Comparison of ENCODE assay signal across 8 cellular contexts in genomic region chr6:13924146-13924948, GRCh38. TPM values are rescaled to one million over a fixed set of nuclear protein-coding genes. Genes with fewer than 3 reads are reported as not detected.
A peak's percentile ranks its signal among the peaks of the same experiment; 100 is the strongest.
DNase-seq lines count a peak whose midpoint lies in the region; ATAC-seq, FAIRE-seq and TF ChIP-seq lines count a peak whose summit lies in the region.

No MANE protein-coding gene starts in this region.

- H3K36me3 ChIP-seq in heart right ventricle (no peaks in the 10 kb centered on the region), rectal smooth muscle tissue (ENCODE audit: control insufficient read depth, insufficient read depth, low read length) (no peaks in the 10 kb centered on the region)

- TF ChIP-seq CTCF in AG10803 (conservative IDR thresholded peaks at IDR 0.05; ENCODE audit: low read length) = no peak
- no peak for TF ChIP-seq CTCF in heart right ventricle (IDR thresholded peaks at IDR 0.05)

- DNase-seq in AG10803 (ENCODE audit: low read depth) (peak; percentile 42), H54 (ENCODE audit: insufficient read length, low spot score) (peak; percentile 51), NCI-H82 (lab: John Stamatoyannopoulos, UW) (peak; percentile 84), heart right ventricle (peak; percentile 10 to 38)
- no peak for DNase-seq in activated naive CD8-positive, alpha-beta T cell treated with anti-CD3 and anti-CD28 coated beads for 36 hours

- H3K27me3 ChIP-seq in heart right ventricle (peaks cover 8 to 96% (median 63%) of the 10 kb centered on the region in 7 donors), rectal smooth muscle tissue (ENCODE audit: control insufficient read depth, insufficient read depth, low read length) (peaks cover 15% of the 10 kb centered on the region)

- H3K27ac ChIP-seq in heart right ventricle (no peak overlapping the region), rectal smooth muscle tissue (ENCODE audit: low read depth, low read length) (no peak overlapping the region)

- intact Hi-C loops in heart right ventricle (cut with DNase I) = no loop called here

- peak; percentile 97 for FAIRE-seq in H54 (lab: Jason Lieb, UNC)

- H3K4me3 Mint-ChIP-seq in activated naive CD8-positive, alpha-beta T cell treated with anti-CD3 and anti-CD28 coated beads for 36 hours = peak overlapping the region; percentile 68

- H3K4me3 ChIP-seq in AG10803 (ENCODE audit: low read length) (peak overlapping the region; percentile 68), heart right ventricle (peak overlapping the region in 9 of 10 donors; percentile 23 to 52 (median 45)), rectal smooth muscle tissue (ENCODE audit: low read length) (peak overlapping the region; percentile 58)

- no peak for TF ChIP-seq POLR2A in H54 (IDR thresholded peaks at IDR 0.05; ENCODE audit: low read depth, low read length)

- no peak overlapping the region for H3K27ac Mint-ChIP-seq in activated naive CD8-positive, alpha-beta T cell treated with anti-CD3 and anti-CD28 coated beads for 36 hours

- H3K4me1 ChIP-seq in heart right ventricle (peaks cover 0 to 17% (median 13%) of the 10 kb centered on the region in 9 donors), rectal smooth muscle tissue (ENCODE audit: control insufficient read depth, insufficient read depth, low read length) (peaks cover 4% of the 10 kb centered on the region)

- ATAC-seq in heart right ventricle = peak in 7 of 8 donors; percentile 39 to 65 (median 50)
- no peak for ATAC-seq in GM21576 (IDR thresholded peaks at IDR 0.05; ENCODE audit: unreplicated experiment)
- ATAC-seq in GM18517 (IDR thresholded peaks at IDR 0.05; ENCODE audit: unreplicated experiment) = no peak

- no peak overlapping the region for H3K9ac ChIP-seq in rectal smooth muscle tissue (ENCODE audit: low read length)

- H3K27me3 Mint-ChIP-seq in activated naive CD8-positive, alpha-beta T cell treated with anti-CD3 and anti-CD28 coated beads for 36 hours = peaks cover 64% of the 10 kb centered on the region

- WGBS in heart right ventricle, 2 donors = 4% methylated on average over 37 of the region's 37 CpGs

- peaks cover 14% of the 10 kb centered on the region for H3K4me1 Mint-ChIP-seq in activated naive CD8-positive, alpha-beta T cell treated with anti-CD3 and anti-CD28 coated beads for 36 hours

- peaks cover 0 to 3% (median 0%) of the 10 kb centered on the region in 11 donors for H3K9me3 ChIP-seq in heart right ventricle

- H3K9me3 Mint-ChIP-seq in activated naive CD8-positive, alpha-beta T cell treated with anti-CD3 and anti-CD28 coated beads for 36 hours = no peaks in the 10 kb centered on the region

- H3K36me3 Mint-ChIP-seq in activated naive CD8-positive, alpha-beta T cell treated with anti-CD3 and anti-CD28 coated beads for 36 hours = no peaks in the 10 kb centered on the region

RNA-seq across cellular contexts. Expression of gene RNF182, which starts 0.4 kb away (rescaled TPM):
- total RNA-seq in activated naive CD8-positive, alpha-beta T cell treated with anti-CD3 and anti-CD28 coated beads for 36 hours = not detected
- total RNA-seq in heart right ventricle = under 1 TPM in 1 of 10 donors, not detected in 9; 0.07 TPM
- under 1 TPM in 1 of 2 donors, not detected in 1; 0.06 TPM for polyA plus RNA-seq in heart right ventricle

Comparison
In these comparisons a context has a peak if more than half of its experiments do, and no peak if none do; other contexts are left out.
1. ATAC-seq: peak in heart right ventricle (7 of 8); none in GM21576 (single experiment) and GM18517 (single experiment).
2. Peak in every context shown above with its lines, with median percentiles within 50 percentile points of each other: H3K4me3 ChIP-seq.